15 cellular contexts compared by ENCODE assay signal in genomic region chr7:21971780-21972396, GRCh38.
"Had no signal": no experiment of that assay in that cellular context is flagged by ENCODE, and none has a peak within 500 bp of the region (broad histone marks: within the 10 kb centered on the region; RNA-seq: fewer than 3 reads in every experiment).

No MANE protein-coding gene starts in this region.

- H3K4me3 ChIP-seq: ascending aorta, right atrium auricular region, smooth muscle cell, thyroid gland had no signal

- H3K27me3 ChIP-seq: ascending aorta, foreskin keratinocyte, neutrophil, right atrium auricular region, thyroid gland had no signal

- H3K27ac ChIP-seq: ascending aorta, foreskin keratinocyte, neutrophil, right atrium auricular region, thyroid gland, WERI-Rb-1 had no signal

- H3K4me2 ChIP-seq: smooth muscle cell had no signal

- FAIRE-seq: bronchial epithelial cell, kidney had no signal

- H3K4me1 ChIP-seq: ascending aorta, foreskin keratinocyte, right atrium auricular region had no signal

- H3K36me3 ChIP-seq: ascending aorta, neutrophil, right atrium auricular region, thyroid gland, WERI-Rb-1 had no signal

- H3K9me3 ChIP-seq: ascending aorta, neutrophil, right atrium auricular region, thyroid gland had no signal

- ATAC-seq: activated CD8-positive, alpha-beta T cell treated with anti-CD3 and anti-CD28 coated beads, Interleukin-2, amount 10 ng/mL, durations not matched to agents 7 days and 5 days had no signal

- DNase-seq: activated CD4-positive, alpha-beta T cell treated with anti-CD3 and anti-CD28 coated beads for 4 hours; activated CD8-positive, alpha-beta memory T cell treated with anti-CD3 and anti-CD28 coated beads, Interleukin-2, amount 50 U/mL, for 48 hours; activated CD8-positive, alpha-beta T cell treated with anti-CD3 and anti-CD28 coated beads, Interleukin-2, amount 10 ng/mL, durations not matched to agents 7 days and 5 days; head of caudate nucleus; kidney; midbrain; T-helper 1 cell; thyroid gland; WERI-Rb-1 had no signal
